9 cellular contexts compared by ENCODE assay signal in genomic region chr18:23703057-23703986, GRCh38. TPM values are rescaled to one million over a fixed set of nuclear protein-coding genes. Genes with fewer than 3 reads are reported as not detected.
DNase-seq lines count a peak whose midpoint lies in the region; ATAC-seq, FAIRE-seq and TF ChIP-seq lines count a peak whose summit lies in the region.
"Had no signal": no experiment of that assay in that cellular context is flagged by ENCODE, and none has a peak within 500 bp of the region (broad histone marks: within the 10 kb centered on the region; RNA-seq: fewer than 3 reads in every experiment).

No MANE protein-coding gene starts in this region.

- H2AK5ac ChIP-seq in H1 (ENCODE audit: low read depth, low read length), result no peak overlapping the region

- TF ChIP-seq EP300 in H1 (IDR thresholded peaks at IDR 0.05; ENCODE audit: borderline replicate concordance in 1 of 2, low read depth in 2 of 2, low read length in 2 of 2), result no peak

- H2BK15ac ChIP-seq in H1 (ENCODE audit: low read length), result no peak overlapping the region

- no peak overlapping the region for H3K4me3 ChIP-seq in HCT116 (replicated peaks in 1 of 2; ENCODE audit: low read depth in 1 of 2, low read length in 2 of 2)
- no peak overlapping the region for H3K4me3 ChIP-seq in OCI-LY7 (ENCODE audit: low read depth, low read length, poor library complexity, severe bottlenecking)
- no peak overlapping the region for H3K4me3 ChIP-seq in H1 (ENCODE audit: extremely low read depth in 1 of 4, insufficient read depth in 2 of 4, low read depth in 3 of 4, low read length in 4 of 4)

- TF ChIP-seq RAD21 in HCT116 (IDR thresholded peaks at IDR 0.05; ENCODE audit: low read depth) (peak; percentile 98), H1 (IDR thresholded peaks at IDR 0.05 in 1 of 2, conservative IDR thresholded peaks at IDR 0.05 in 1 of 2; ENCODE audit: low read depth in 2 of 2, low read length in 2 of 2) (peak; percentile 88 to 90)

- H3K79me1 ChIP-seq in H1 (ENCODE audit: low read depth, low read length), result no peaks in the 10 kb centered on the region

- H3K56ac ChIP-seq in H1 (replicated peaks; ENCODE audit: insufficient read length, low read depth, low read length), result no peak overlapping the region

- H4K91ac ChIP-seq in H1 (replicated peaks; ENCODE audit: insufficient read length, low read length), result no peak overlapping the region

- no peak overlapping the region for H3K23ac ChIP-seq in H1 (ENCODE audit: insufficient read length)

- no peak overlapping the region for H3K4me3 Mint-ChIP-seq in nephron
- H3K4me3 Mint-ChIP-seq in activated T-helper 17 cell treated with anti-CD3 and anti-CD28 coated beads, Interleukin-2, amount 50 U/mL, for 72 hours, result no peak overlapping the region
- H3K4me3 Mint-ChIP-seq: CD8-positive, alpha-beta memory T cell had no signal

- H3K4me1 ChIP-seq in HCT116 (ENCODE audit: control insufficient read depth in 1 of 2, insufficient read depth in 2 of 2, low read length in 2 of 2), result peaks cover 11 to 19% of the 10 kb centered on the region in 2 experiments
- peaks cover 5% of the 10 kb centered on the region for H3K4me1 ChIP-seq in OCI-LY7 (ENCODE audit: insufficient read depth, low read length, poor library complexity, severe bottlenecking)
- no peaks in the 10 kb centered on the region for H3K4me1 ChIP-seq in H1 (replicated peaks in 1 of 4; ENCODE audit: control insufficient read depth in 3 of 4, insufficient read depth in 4 of 4, low read length in 3 of 4)

- intact Hi-C loops in HCT116 (cut with micrococcal nuclease) (loop anchor here (1.0 to 10.0 kb wide), 5 partner anchors 81 to 411 kb away; no protein-coding TSS in a partner anchor), OCI-LY7 (cut with micrococcal nuclease; ENCODE audit: unreplicated experiment) (loop anchor here (5.0 kb wide), 1 partner anchor 81 kb away; no protein-coding TSS in a partner anchor)

- H4K8ac ChIP-seq in H1 (ENCODE audit: extremely low read depth, insufficient read depth, low read length), result no peak overlapping the region

- no peak overlapping the region for H3K18ac ChIP-seq in H1 (ENCODE audit: extremely low read depth, low read length)

- no peak overlapping the region for H2BK20ac ChIP-seq in H1 (ENCODE audit: low read length)

- 75% methylated on average over 6 of the region's 6 CpGs; no CpG with 5 or more reads in 1 of the 2 experiments for whole genome bisulfite sequencing in H1 (ENCODE audit: extremely low coverage in 1 of 2, insufficient coverage in 1 of 2, insufficient read length in 1 of 2, insufficient replicate concordance in 2 of 2, low coverage in 1 of 2, low lambda C conversion rate in 2 of 2, missing lambda C conversion rate in 1 of 2), 2 experiments

- TF ChIP-seq POLR2A in HCT116 (IDR thresholded peaks at IDR 0.05; ENCODE audit: borderline replicate concordance, extremely low read depth, insufficient read depth, insufficient read length) (no peak), H1 (IDR thresholded peaks at IDR 0.05; ENCODE audit: control extremely low read depth in 1 of 2, low read depth in 2 of 2, low read length in 2 of 2) (no peak)

- no peak overlapping the region for H3K9ac ChIP-seq in HCT116 (ENCODE audit: low read length)
- no peak overlapping the region for H3K9ac ChIP-seq in H1 (replicated peaks in 1 of 4; ENCODE audit: extremely low read depth in 1 of 4, low read depth in 3 of 4, low read length in 3 of 4)

- no peak overlapping the region for H2BK5ac ChIP-seq in H1 (ENCODE audit: low read depth, low read length)

- peak; percentile 96 for ATAC-seq in HCT116
- no peak for ATAC-seq in GM21390 (IDR thresholded peaks at IDR 0.05; ENCODE audit: unreplicated experiment)
- ATAC-seq in activated T-helper 17 cell treated with anti-CD3 and anti-CD28 coated beads, Interleukin-2, amount 50 U/mL, for 72 hours (replicated peaks), result no peak

- H3K4me2 ChIP-seq in HCT116 (ENCODE audit: low read length) (peak overlapping the region; percentile 46), OCI-LY7 (ENCODE audit: low read length) (no peak overlapping the region), H1 (ENCODE audit: insufficient read depth in 1 of 2, low read depth in 2 of 2, low read length in 2 of 2) (no peak overlapping the region)

- no peak overlapping the region for H2BK120ac ChIP-seq in H1 (replicated peaks; ENCODE audit: low read depth, low read length)

- TF ChIP-seq CTCF in HCT116 (IDR thresholded peaks at IDR 0.05 in 2 of 3, conservative IDR thresholded peaks at IDR 0.05 in 1 of 3; ENCODE audit: borderline replicate concordance in 1 of 3, insufficient read depth in 1 of 3, low read depth in 2 of 3, low read length in 2 of 3) (peak; percentile 53 to 94 (median 75)), OCI-LY7 (conservative IDR thresholded peaks at IDR 0.05; ENCODE audit: low read length) (peak; percentile 65), H1 (IDR thresholded peaks at IDR 0.05; ENCODE audit: control extremely low read depth in 1 of 3, insufficient read depth in 1 of 3, low read depth in 1 of 3, low read length in 3 of 3) (peak in 2 of 3 experiments; percentile 53 to 68; a peak in 3 of 4 replicates), nephron (IDR thresholded peaks at IDR 0.05; ENCODE audit: unreplicated experiment in 3 of 3) (peak; percentile 31 to 47 (median 34))

- H3K4ac ChIP-seq in H1 (replicated peaks; ENCODE audit: insufficient read length, low read depth, low read length), result no peak overlapping the region

- H4K20me1 ChIP-seq in HCT116 (ENCODE audit: insufficient read depth) (no peaks in the 10 kb centered on the region), OCI-LY7 (ENCODE audit: insufficient read depth, low read length) (no peaks in the 10 kb centered on the region), H1 (replicated peaks in 1 of 2; ENCODE audit: control insufficient read depth in 1 of 2, insufficient read depth in 2 of 2, low read length in 2 of 2) (no peaks in the 10 kb centered on the region)

- POLR2A ChIA-PET in HCT116 (lab: Charles Lee), result interaction anchor here (1.0 to 1.7 kb wide), 5 partner anchors 9 to 187 kb away, joined by 3 to 8 read pairs (median 3); no protein-coding TSS in a partner anchor
- POLR2A ChIA-PET in OCI-LY7 (lab: Charles Lee), result interaction anchor here (0.6 to 0.9 kb wide), 3 partner anchors 14 to 93 kb away, joined by 3 to 4 read pairs (median 3); no protein-coding TSS in a partner anchor
- POLR2A ChIA-PET in H1 (lab: Charles Lee; ENCODE audit: partially characterized antibody), result interaction anchor here (0.5 to 1.9 kb wide), 4 partner anchors 24 to 1039 kb away, joined by 3 to 6 read pairs (median 4); no protein-coding TSS in a partner anchor

- no peaks in the 10 kb centered on the region for H3K36me3 ChIP-seq in HCT116 (ENCODE audit: control insufficient read depth in 1 of 2, insufficient read depth in 2 of 2, low read length in 2 of 2)
- no peaks in the 10 kb centered on the region for H3K36me3 ChIP-seq in OCI-LY7 (ENCODE audit: insufficient read depth, low read length)
- H3K36me3 ChIP-seq in H1 (ENCODE audit: control insufficient read depth in 2 of 4, insufficient read depth in 4 of 4, low read length in 3 of 4), result no peaks in the 10 kb centered on the region

- H3K4me1 Mint-ChIP-seq in nephron, result no peaks in the 10 kb centered on the region
- no peaks in the 10 kb centered on the region for H3K4me1 Mint-ChIP-seq in activated T-helper 17 cell treated with anti-CD3 and anti-CD28 coated beads, Interleukin-2, amount 50 U/mL, for 72 hours
- H3K4me1 Mint-ChIP-seq: CD8-positive, alpha-beta memory T cell had no signal

- no peaks in the 10 kb centered on the region for H3K23me2 ChIP-seq in H1 (ENCODE audit: low read depth, low read length)

- peak; percentile 42 for FAIRE-seq in H1 (lab: Jason Lieb, UNC)

- no peak overlapping the region for H4K5ac ChIP-seq in H1 (ENCODE audit: insufficient read length, low read depth, low read length)

- H3K27me3 ChIP-seq in HCT116 (ENCODE audit: insufficient read depth, low read length), result no peaks in the 10 kb centered on the region
- no peaks in the 10 kb centered on the region for H3K27me3 ChIP-seq in H1 (replicated peaks in 1 of 4; ENCODE audit: control insufficient read depth in 3 of 4, extremely low read depth in 1 of 4, insufficient read depth in 3 of 4, low read length in 3 of 4)

- DNase-seq in NCI-H1694 (lab: John Stamatoyannopoulos, UW), result peak; percentile 28
- DNase-seq in NCI-H1694 treated with DMSO at 0.1 percent for 48 hours (lab: John Stamatoyannopoulos, UW), result no peak
- peak; percentile 71 for DNase-seq in HCT116 (ENCODE audit: low read depth, low spot score)
- DNase-seq in OCI-LY7 (ENCODE audit: low spot score), result peak; percentile 26
- DNase-seq in H1 (ENCODE audit: low read depth in 1 of 2, low spot score in 2 of 2), result no peak

- H3K9me2 ChIP-seq in HCT116 (ENCODE audit: insufficient read depth) (no peaks in the 10 kb centered on the region), OCI-LY7 (ENCODE audit: insufficient read depth, low read length) (no peaks in the 10 kb centered on the region)

- no TSS peak for BruUV-seq in HCT116 (replicated peaks; lab: Mats Ljungman, UMichigan)
- no TSS peak for BruUV-seq in OCI-LY7 (replicated peaks; lab: Mats Ljungman, UMichigan)

- CTCF ChIA-PET in HCT116 (lab: Charles Lee) (interaction anchor here (0.6 to 3.6 kb wide), 52 partner anchors 8 to 905 kb away, joined by 3 to 178 read pairs (median 5); partner anchors contain the start of genes RBBP8 and RMC1), OCI-LY7 (lab: Charles Lee; ENCODE audit: unreplicated experiment) (no interaction called here), H1 (lab: Charles Lee; ENCODE audit: partially characterized antibody) (interaction anchor here (0.6 to 3.1 kb wide), 44 partner anchors 9 to 417 kb away, joined by 3 to 30 read pairs (median 4); no protein-coding TSS in a partner anchor)

- no peak overlapping the region for H3K27ac ChIP-seq in HCT116 (ENCODE audit: low read depth, low read length)
- no peak overlapping the region for H3K27ac ChIP-seq in OCI-LY7 (ENCODE audit: low read depth, low read length, poor library complexity, severe bottlenecking)
- no peak overlapping the region for H3K27ac ChIP-seq in H1 (ENCODE audit: low read depth, low read length)

- peak overlapping the region; percentile 3 for H2AFZ ChIP-seq in HCT116 (ENCODE audit: low read depth, low read length, poor library complexity, severe bottlenecking)
- H2AFZ ChIP-seq in OCI-LY7 (ENCODE audit: low read length), result no peak overlapping the region
- H2AFZ ChIP-seq in H1 (ENCODE audit: low read length), result no peak overlapping the region

- H3K14ac ChIP-seq in H1 (ENCODE audit: insufficient read length), result no peak overlapping the region

- H3K9me3 Mint-ChIP-seq in nephron, result peaks cover 4% of the 10 kb centered on the region
- no peaks in the 10 kb centered on the region for H3K9me3 Mint-ChIP-seq in activated T-helper 17 cell treated with anti-CD3 and anti-CD28 coated beads, Interleukin-2, amount 50 U/mL, for 72 hours

- no peaks in the 10 kb centered on the region for H3K36me3 Mint-ChIP-seq in nephron (ENCODE audit: low read depth)
- no peaks in the 10 kb centered on the region for H3K36me3 Mint-ChIP-seq in activated T-helper 17 cell treated with anti-CD3 and anti-CD28 coated beads, Interleukin-2, amount 50 U/mL, for 72 hours (ENCODE audit: low read depth)

- RAD21 ChIA-PET in HCT116 (lab: Charles Lee; ENCODE audit: low non-redundant PET in 1 of 2, low total read pairs in 2 of 2, uncharacterized antibody in 2 of 2, unreplicated experiment in 2 of 2), result interaction anchor here (0.6 to 2.6 kb wide), 22 partner anchors 8 to 1280 kb away, joined by 3 to 28 read pairs (median 4); no protein-coding TSS in a partner anchor

- peaks cover 19% of the 10 kb centered on the region for H3K27me3 Mint-ChIP-seq in nephron (ENCODE audit: low read depth)
- H3K27me3 Mint-ChIP-seq in activated T-helper 17 cell treated with anti-CD3 and anti-CD28 coated beads, Interleukin-2, amount 50 U/mL, for 72 hours, result peaks cover 29% of the 10 kb centered on the region

- H3K9me3 ChIP-seq in HCT116 (ENCODE audit: control insufficient read depth in 1 of 2, insufficient read depth in 1 of 2, low read depth in 1 of 2, low read length in 2 of 2) (no peaks in the 10 kb centered on the region), OCI-LY7 (ENCODE audit: low read length) (no peaks in the 10 kb centered on the region), H1 (ENCODE audit: insufficient read depth in 2 of 2, low read depth in 1 of 2, low read length in 1 of 2) (peaks cover 0 to 3% of the 10 kb centered on the region in 2 experiments; a peak in 1 of 4 replicates)

- no peak overlapping the region for H2BK12ac ChIP-seq in H1 (ENCODE audit: low read depth, low read length)

- H3K27ac Mint-ChIP-seq in nephron, result no peak overlapping the region
- no peak overlapping the region for H3K27ac Mint-ChIP-seq in activated T-helper 17 cell treated with anti-CD3 and anti-CD28 coated beads, Interleukin-2, amount 50 U/mL, for 72 hours

- H3K79me2 ChIP-seq in HCT116 (ENCODE audit: insufficient read depth, low read length) (no peaks in the 10 kb centered on the region), OCI-LY7 (ENCODE audit: insufficient read depth, low read depth, low read length) (no peaks in the 10 kb centered on the region), H1 (ENCODE audit: control insufficient read depth in 1 of 2, insufficient read depth in 2 of 2, low read length in 2 of 2) (no peaks in the 10 kb centered on the region)

RNA-seq across cellular contexts. Expression of gene LAMA3, which starts 14.1 kb away (rescaled TPM):
- 5.6 TPM for total RNA-seq in HCT116 (2021; ENCODE audit: unreplicated experiment)
- 6.4 and 7.0 TPM in 2 replicates for polyA plus RNA-seq in HCT116 (2012)
- 0.16 and 0.21 TPM in 2 replicates for total RNA-seq in OCI-LY7 (2014; rRNA removed; shearing (Covaris generic))
- total RNA-seq in OCI-LY7 (2022), result 1.2 and 1.6 TPM in 2 replicates
- total RNA-seq in H1 (2021; fragmentation: NEBNext Ultra II Directional; extraction: Animal tissue kit (Norgen Biotek cat#: 25700)), result 3.3 and 5.0 TPM in 2 replicates
- polyA plus RNA-seq in H1 (2011; rRNA removed), result 0.58 and 0.76 TPM in 2 replicates
- polyA plus RNA-seq in H1 (2011; cell fraction: cytosol; rRNA removed), result 0.69 TPM
- 3.6 TPM for polyA plus RNA-seq in H1 (2011; cell fraction: nucleus; rRNA removed)
- 0.71 to 1.3 TPM (median 1.1 TPM) in 4 replicates for polyA plus RNA-seq in H1 (2012, experiment 1 of 2)
- 0.21 TPM for polyA plus RNA-seq in H1 (2012, experiment 2 of 2)
- polyA plus RNA-seq in H1 (2013, experiment 1 of 2), result 1.7 TPM
- polyA plus RNA-seq in H1 (2013, experiment 2 of 2), result 1.6 TPM
- polyA minus RNA-seq in H1 (2011; rRNA and poly(A)+ RNA removed), result 1.0 and 2.9 TPM in 2 replicates
- 1.3 TPM for polyA minus RNA-seq in H1 (2011; cell fraction: cytosol; rRNA and poly(A)+ RNA removed)
- 2.5 TPM for polyA minus RNA-seq in H1 (2011; cell fraction: nucleus; rRNA and poly(A)+ RNA removed)
- total RNA-seq in activated T-helper 17 cell treated with anti-CD3 and anti-CD28 coated beads, Interleukin-2, amount 50 U/mL, for 72 hours, result under 1 TPM; 0.11 to 0.24 TPM
- total RNA-seq: CD8-positive, alpha-beta memory T cell had no signal

RNA-seq across cellular contexts. Expression of gene ANKRD29, which starts 40.6 kb away (rescaled TPM):
- 8.8 TPM for total RNA-seq in HCT116 (2021; ENCODE audit: unreplicated experiment)
- polyA plus RNA-seq in HCT116 (2012), result 5.8 and 6.8 TPM in 2 replicates
- not detected in 2 replicates for total RNA-seq in OCI-LY7 (2014; rRNA removed; shearing (Covaris generic))
- total RNA-seq in OCI-LY7 (2022), result not detected in 2 replicates
- 6.3 and 7.3 TPM in 2 replicates for total RNA-seq in H1 (2021; fragmentation: NEBNext Ultra II Directional; extraction: Animal tissue kit (Norgen Biotek cat#: 25700))
- 2.2 and 3.0 TPM in 2 replicates for polyA plus RNA-seq in H1 (2011; rRNA removed)
- polyA plus RNA-seq in H1 (2011; cell fraction: cytosol; rRNA removed), result 4.0 TPM
- 5.4 TPM for polyA plus RNA-seq in H1 (2011; cell fraction: nucleus; rRNA removed)
- polyA plus RNA-seq in H1 (2012, experiment 1 of 2), result 4.6 to 6.9 TPM (median 6.2 TPM) in 4 replicates
- polyA plus RNA-seq in H1 (2012, experiment 2 of 2), result 5.4 TPM
- polyA plus RNA-seq in H1 (2013, experiment 1 of 2), result 11.0 TPM
- polyA plus RNA-seq in H1 (2013, experiment 2 of 2), result 10.2 TPM
- polyA minus RNA-seq in H1 (2011; rRNA and poly(A)+ RNA removed), result 4.3 TPM in 2 replicates
- polyA minus RNA-seq in H1 (2011; cell fraction: cytosol; rRNA and poly(A)+ RNA removed), result 3.4 TPM
- 6.8 TPM for polyA minus RNA-seq in H1 (2011; cell fraction: nucleus; rRNA and poly(A)+ RNA removed)
- not detected for total RNA-seq in activated T-helper 17 cell treated with anti-CD3 and anti-CD28 coated beads, Interleukin-2, amount 50 U/mL, for 72 hours
- total RNA-seq: CD8-positive, alpha-beta memory T cell had no signal
- polyA plus RNA-seq: CD8-positive, alpha-beta memory T cell had no signal

Comparison
In these comparisons a context has a peak if more than half of its experiments do, and no peak if none do; other contexts are left out.
1. DNase-seq: peak in NCI-H1694 (single experiment), HCT116 (single experiment) and OCI-LY7 (single experiment); none in NCI-H1694 treated with DMSO at 0.1 percent for 48 hours (single experiment) and H1 (0 of 2).
2. Peak in every context shown above with its lines, with median percentiles within 50 percentile points of each other: CTCF ChIP-seq.